8 cellular contexts compared by ENCODE assay signal in the genomic region with DNA sequence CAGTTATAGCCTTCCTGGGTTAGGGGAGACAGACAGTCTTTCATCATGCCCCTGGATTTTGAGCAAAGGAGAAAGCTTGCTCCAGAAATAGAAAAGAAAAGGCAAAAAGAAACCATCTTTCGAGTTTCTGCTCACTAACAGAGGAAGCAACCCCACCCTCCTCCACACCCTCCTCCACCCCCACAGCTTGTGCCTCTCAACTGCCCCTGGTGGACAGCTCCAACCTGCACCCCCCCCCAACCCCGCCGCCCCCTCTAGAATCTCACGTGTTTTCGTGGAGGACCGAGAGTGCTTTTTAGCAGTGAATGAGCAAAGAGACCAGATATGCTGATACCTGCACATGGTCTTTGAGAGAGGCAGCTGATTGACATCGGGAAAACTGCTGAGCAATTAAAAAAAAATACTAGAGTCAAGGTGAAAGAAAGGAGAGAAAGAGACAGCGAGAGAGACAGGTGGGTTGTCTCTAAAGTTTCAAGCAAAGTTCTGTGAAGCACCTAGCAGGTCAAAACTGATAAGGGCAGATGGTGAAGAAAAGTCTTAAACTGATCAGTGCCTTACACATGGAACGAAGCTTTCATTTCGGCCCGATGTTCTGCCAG.
DNase-seq lines count a peak whose midpoint lies in the region; ATAC-seq and TF ChIP-seq lines count a peak whose summit lies in the region.

No MANE protein-coding gene starts in this region.

- H3K79me2 ChIP-seq in ACC112 (ENCODE audit: control insufficient read depth, insufficient read depth, low read length, unreplicated experiment), result no peaks in the 10 kb centered on the region

- no peaks in the 10 kb centered on the region for H3K9me3 ChIP-seq in tibial artery

- no peaks in the 10 kb centered on the region; the same call in 1 of the 2 replicates for H3K27me3 ChIP-seq in ACC112 (ENCODE audit: insufficient read depth, low read length)
- no peaks in the 10 kb centered on the region for H3K27me3 ChIP-seq in foreskin keratinocyte
- H3K27me3 ChIP-seq in tibial artery, result no peaks in the 10 kb centered on the region

- DNase-seq in NOMO-1 treated with dmso at 0.1 percent for 144 hours (lab: John Stamatoyannopoulos, UW; ENCODE audit: unreplicated experiment), result peak; percentile 40
- no peak for DNase-seq in foreskin keratinocyte
- no peak for DNase-seq in SW 1271 (lab: John Stamatoyannopoulos, UW)
- no peak for DNase-seq in UCSD-AML1 (lab: John Stamatoyannopoulos, UW; ENCODE audit: unreplicated experiment)
- DNase-seq in tibial artery, result no peak

- peak overlapping the region; percentile 45; the same call in 1 of the 2 replicates for H3K4me3 ChIP-seq in ACC112 (ENCODE audit: low read depth, low read length)
- H3K4me3 ChIP-seq in GM12875 (ENCODE audit: low read depth, low read length), result no peak overlapping the region
- H3K4me3 ChIP-seq in tibial artery, result no peak overlapping the region

- ATAC-seq in foreskin keratinocyte (peak; percentile 23), HG03442 (IDR thresholded peaks at IDR 0.05; ENCODE audit: unreplicated experiment) (no peak)

- TF ChIP-seq CTCF in GM12875 (IDR thresholded peaks at IDR 0.05; ENCODE audit: borderline replicate concordance, insufficient read depth, low read depth, low read length) (peak; percentile 23; the same call in 1 of the 2 replicates), foreskin keratinocyte (conservative IDR thresholded peaks at IDR 0.05) (no peak), tibial artery (IDR thresholded peaks at IDR 0.05) (no peak)

- H3K27ac ChIP-seq in ACC112 (ENCODE audit: low read depth, low read length), result no peak overlapping the region
- H3K27ac ChIP-seq in foreskin keratinocyte, result no peak overlapping the region
- H3K27ac ChIP-seq in tibial artery, result no peak overlapping the region

- H3K36me3 ChIP-seq in ACC112 (ENCODE audit: insufficient read depth, low read length) (no peaks in the 10 kb centered on the region), tibial artery (no peaks in the 10 kb centered on the region)

- intact Hi-C loops in tibial artery (cut with DNase I; ENCODE audit: low total_unique reads), result no loop called here

- H3K4me1 ChIP-seq in ACC112 (ENCODE audit: control insufficient read depth, insufficient read depth, low read length, unreplicated experiment), result no peaks in the 10 kb centered on the region
- no peaks in the 10 kb centered on the region for H3K4me1 ChIP-seq in foreskin keratinocyte
- no peaks in the 10 kb centered on the region for H3K4me1 ChIP-seq in tibial artery

- no peak overlapping the region for H2AFZ ChIP-seq in ACC112 (ENCODE audit: low read length, unreplicated experiment)
